In genomic region chr21:44972301-44972814, GRCh38 we compare ENCODE assay signal across 20 cellular contexts. TPM values are rescaled to one million over a fixed set of nuclear protein-coding genes. Genes with fewer than 3 reads are reported as not detected.
DNase-seq lines count a peak whose midpoint lies in the region; ATAC-seq and TF ChIP-seq lines count a peak whose summit lies in the region.
"Had no signal": no experiment of that assay in that cellular context is flagged by ENCODE, and none has a peak within 500 bp of the region (broad histone marks: within the 10 kb centered on the region; RNA-seq: fewer than 3 reads in every experiment).

No MANE protein-coding gene starts in this region.

- H2AFZ ChIP-seq in Karpas-422 (ENCODE audit: low read length): no peak overlapping the region

- intact Hi-C loops in sigmoid colon (cut with DNase I) (no loop called here), mucosa of descending colon (cut with DNase I, micrococcal nuclease) (no loop called here)

- DNase-seq in Karpas-422: peak; percentile 49
- no peak for DNase-seq in coronary artery (ENCODE audit: low spot score)
- peak; percentile 61 for DNase-seq in sigmoid colon
- DNase-seq in mucosa of descending colon: no peak
- no peak for DNase-seq in NCI-H1092 treated with DMSO at 0.1 percent for 48 hours (lab: John Stamatoyannopoulos, UW)
- DNase-seq: activated CD4-positive, alpha-beta T cell treated with anti-CD3 and anti-CD28 coated beads for 4 hours; activated CD8-positive, alpha-beta memory T cell treated with anti-CD3 and anti-CD28 coated beads, Interleukin-2, amount 50 U/mL, for 48 hours; activated gamma-delta T cell; amniotic stem cell; C1 segment of cervical spinal cord; DMS 273 treated with DMSO at 0.1 percent for 48 hours; effector CD8-positive, alpha-beta T cell; mammary epithelial cell; NCI-H526; psoas muscle; SK-N-SH; testis had no signal

- H3K79me2 ChIP-seq in Karpas-422 (ENCODE audit: low read length): no peaks in the 10 kb centered on the region

- no peak overlapping the region for H3K4me2 ChIP-seq in Karpas-422 (ENCODE audit: low read depth, low read length, poor library complexity, severe bottlenecking)
- H3K4me2 ChIP-seq: SK-N-SH had no signal

- no peak overlapping the region for H3K9ac ChIP-seq in Karpas-422 (ENCODE audit: low read length)
- H3K9ac ChIP-seq: SK-N-SH had no signal

- H3K36me3 ChIP-seq in Karpas-422 (ENCODE audit: insufficient read depth, low read length) (no peaks in the 10 kb centered on the region), sigmoid colon (peaks cover 0 to 38% (median 11%) of the 10 kb centered on the region in 4 donors), mucosa of descending colon (ENCODE audit: low read depth) (no peaks in the 10 kb centered on the region)

- peaks cover 11% of the 10 kb centered on the region for H3K4me1 ChIP-seq in Karpas-422 (ENCODE audit: low read length)
- H3K4me1 ChIP-seq in sigmoid colon: peaks cover 0 to 72% (median 46%) of the 10 kb centered on the region in 4 donors
- H3K4me1 ChIP-seq in mucosa of descending colon (ENCODE audit: low read depth): no peaks in the 10 kb centered on the region
- H3K4me1 ChIP-seq: psoas muscle, testis had no signal

- no peaks in the 10 kb centered on the region for H3K27me3 ChIP-seq in Karpas-422 (ENCODE audit: low read length)
- H3K27me3 ChIP-seq in sigmoid colon: no peaks in the 10 kb centered on the region
- H3K27me3 ChIP-seq: testis had no signal

- WGBS in sigmoid colon, 2 donors: 93 to 94% methylated on average over 19 of the region's 19 CpGs

- H3K4me3 ChIP-seq in Karpas-422 (ENCODE audit: low read length) (no peak overlapping the region), coronary artery (no peak overlapping the region), sigmoid colon (no peak overlapping the region), mucosa of descending colon (no peak overlapping the region)
- H3K4me3 ChIP-seq: psoas muscle, testis had no signal

- no peaks in the 10 kb centered on the region for H3K9me2 ChIP-seq in Karpas-422 (replicated peaks; ENCODE audit: insufficient read depth, low read length)
- H3K9me2 ChIP-seq: SK-N-SH had no signal

- no peak for TF ChIP-seq POLR2A in sigmoid colon (IDR thresholded peaks at IDR 0.05)

- TF ChIP-seq EP300 in sigmoid colon (IDR thresholded peaks at IDR 0.05): no peak

- H4K20me1 ChIP-seq in Karpas-422 (ENCODE audit: insufficient read depth, low read depth, low read length): peaks cover 21% of the 10 kb centered on the region; the same call in 1 of the 2 replicates

- no peak for ATAC-seq in HG02571 (IDR thresholded peaks at IDR 0.05; ENCODE audit: unreplicated experiment)
- ATAC-seq in mucosa of descending colon: no peak
- ATAC-seq: psoas muscle had no signal

- TF ChIP-seq CTCF in GM12873 (IDR thresholded peaks at IDR 0.05; ENCODE audit: insufficient read depth, low read depth, low read length, missing control alignments): peak; percentile 32
- no peak for TF ChIP-seq CTCF in coronary artery (IDR thresholded peaks at IDR 0.05)
- TF ChIP-seq CTCF in sigmoid colon (IDR thresholded peaks at IDR 0.05): no peak
- TF ChIP-seq CTCF in mucosa of descending colon (IDR thresholded peaks at IDR 0.05): no peak

- H3K27ac ChIP-seq in Karpas-422 (ENCODE audit: low read length) (no peak overlapping the region), coronary artery (peak overlapping the region; percentile 41 to 90), sigmoid colon (peak overlapping the region in 1 of 4 donors; percentile 28)
- H3K27ac ChIP-seq: psoas muscle, testis had no signal

- H3K9me3 ChIP-seq in Karpas-422 (ENCODE audit: low read length): no peaks in the 10 kb centered on the region
- H3K9me3 ChIP-seq in sigmoid colon: no peaks in the 10 kb centered on the region
- no peaks in the 10 kb centered on the region for H3K9me3 ChIP-seq in mucosa of descending colon
- H3K9me3 ChIP-seq: psoas muscle, SK-N-SH, testis had no signal

RNA-seq across cellular contexts. Expression of gene SLX9, which starts 32.5 kb away (rescaled TPM):
- 12.2 and 48.7 TPM in 2 replicates for total RNA-seq in Karpas-422 (2014; rRNA removed; shearing (Covaris generic); ENCODE audit: low replicate concordance)
- total RNA-seq in sigmoid colon (10 to 100 TPM; 18.3 to 38.8 (median 22.0) TPM), mucosa of descending colon (10 to 100 TPM; 19.8 to 42.2 (median 20.9) TPM)
- 10 to 100 TPM in 2 of 3 donors, 1 to 10 TPM in 1; 9.7 to 31.9 (median 15.0) TPM for polyA plus RNA-seq in sigmoid colon

RNA-seq across cellular contexts. Expression of gene ITGB2, which starts 51.7 kb away (rescaled TPM):
- 252 and 484 TPM in 2 replicates for total RNA-seq in Karpas-422 (2014; rRNA removed; shearing (Covaris generic); ENCODE audit: low replicate concordance)
- total RNA-seq in sigmoid colon (10 to 100 TPM; 14.7 to 82.0 (median 48.5) TPM), mucosa of descending colon (10 to 100 TPM; 10.8 to 52.3 (median 51.1) TPM)
- polyA plus RNA-seq in sigmoid colon: 100 to 1,000 TPM in 1 of 3 donors, 10 to 100 TPM in 2; 21.0 to 103 (median 60.5) TPM
- total RNA-seq: fibroblast of lung had no signal

Comparison
In these comparisons a context has a peak if more than half of its experiments do, and no peak if none do; other contexts are left out.
1. DNase-seq: peak in Karpas-422 (single experiment) and sigmoid colon (single experiment); none in coronary artery (single experiment), mucosa of descending colon (0 of 3) and NCI-H1092 treated with DMSO at 0.1 percent for 48 hours (single experiment).